31 cellular contexts compared by ENCODE assay signal in the genomic region with DNA sequence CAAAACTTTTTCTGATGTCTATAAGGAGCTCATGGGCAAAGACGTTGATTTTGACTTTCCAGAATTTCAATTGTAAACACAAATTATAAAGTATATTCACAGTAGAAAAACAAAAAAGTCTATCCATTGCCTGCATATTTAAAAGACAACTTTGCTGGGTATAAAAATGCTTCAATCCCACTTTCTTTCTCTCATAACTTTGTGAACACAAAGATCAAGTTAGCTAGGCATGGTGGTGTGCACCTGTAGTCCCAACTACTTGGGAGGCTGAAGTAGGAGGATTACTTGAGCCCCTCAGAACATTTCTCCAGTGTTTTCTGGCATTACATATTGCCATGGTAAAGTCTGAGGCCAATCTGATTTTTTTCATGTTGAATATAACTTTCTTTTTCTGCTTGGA.
DNase-seq lines count a peak whose midpoint lies in the region; ATAC-seq, FAIRE-seq and TF ChIP-seq lines count a peak whose summit lies in the region.
"Had no signal": no experiment of that assay in that cellular context is flagged by ENCODE, and none has a peak within 500 bp of the region (broad histone marks: within the 10 kb centered on the region; RNA-seq: fewer than 3 reads in every experiment).

No MANE protein-coding gene starts in this region.

- TF ChIP-seq EP300 in HepG2 (IDR thresholded peaks at IDR 0.05; ENCODE audit: low read depth in 2 of 2, low read length in 2 of 2) = no peak
- TF ChIP-seq EP300 in HepG2 (CRISPR knock-in tag; IDR thresholded peaks at IDR 0.05; ENCODE audit: borderline replicate concordance) = no peak
- TF ChIP-seq EP300 in K562 (IDR thresholded peaks at IDR 0.05; ENCODE audit: low read length) = no peak

- CTCF ChIA-PET in HepG2 (lab: Yijun Ruan, JAX; ENCODE audit: low intra/inter-chr PET ratio, low total read pairs) = no interaction called here
- CTCF ChIA-PET in K562 (lab: Yijun Ruan, JAX; ENCODE audit: low intra/inter-chr PET ratio) = no interaction called here

- POLR2A ChIA-PET in HepG2 (lab: Yijun Ruan, JAX) (no interaction called here), K562 (lab: Yijun Ruan, JAX) (interaction anchor here (0.8 kb wide), 1 partner anchor 11 kb away, joined by 3 read pairs; no protein-coding TSS in a partner anchor)

- in situ Hi-C loops in HepG2 (cut with HindIII; ENCODE audit: extremely low pct_ligation_motif_present, low pct_unique_long_range_greater_than_20kb) (no loop called here), K562 (cut with MboI) (no loop called here)

- H3K4me3 ChIP-seq in HepG2 (replicated peaks in 1 of 3; ENCODE audit: insufficient read depth in 1 of 3, low read depth in 2 of 3, low read length in 3 of 3) (no peak overlapping the region), right lobe of liver (no peak overlapping the region), K562 (no peak overlapping the region)
- H3K4me3 ChIP-seq: A549; BLaER1; BLaER1 treated with 17β-estradiol and CSF1 and Interleukin-3, amounts not matched to agents 10 nM and 100 nM had no signal

- H3K27me3 ChIP-seq in HepG2 (ENCODE audit: control insufficient read depth in 1 of 2, insufficient read depth in 2 of 2, low read length in 2 of 2) = no peaks in the 10 kb centered on the region
- no peaks in the 10 kb centered on the region for H3K27me3 ChIP-seq in right lobe of liver
- no peaks in the 10 kb centered on the region for H3K27me3 ChIP-seq in K562 (ENCODE audit: control insufficient read depth in 2 of 2, insufficient read depth in 2 of 2, low read length in 2 of 2)
- H3K27me3 ChIP-seq: BE2C; BLaER1; BLaER1 treated with 17β-estradiol and CSF1 and Interleukin-3, amounts not matched to agents 10 nM and 100 nM had no signal

- WGBS in HepG2 (ENCODE audit: low lambda C conversion rate) = 35% methylated on average over 1 of the region's 1 CpG
- 82% methylated on average over 1 of the region's 1 CpG for WGBS in right lobe of liver (ENCODE audit: insufficient coverage, low coverage, low lambda C conversion rate, missing lambda C conversion rate)
- WGBS in K562 (ENCODE audit: insufficient coverage, low coverage, missing lambda C conversion rate) = 6% methylated on average over 1 of the region's 1 CpG

- no peaks in the 10 kb centered on the region for H3K4me1 ChIP-seq in HepG2 (ENCODE audit: insufficient read depth, low read length)
- H3K4me1 ChIP-seq in right lobe of liver = no peaks in the 10 kb centered on the region
- no peaks in the 10 kb centered on the region for H3K4me1 ChIP-seq in K562 (replicated peaks in 1 of 2; ENCODE audit: control insufficient read depth in 2 of 2, insufficient read depth in 2 of 2, low read length in 2 of 2)
- H3K4me1 ChIP-seq: A549; BE2C; BLaER1; BLaER1 treated with 17β-estradiol and CSF1 and Interleukin-3, amounts not matched to agents 10 nM and 100 nM; Caco-2 had no signal

- no peaks in the 10 kb centered on the region for H3K9me1 ChIP-seq in K562 (ENCODE audit: control insufficient read depth, insufficient read depth, low read length)

- no peak for TF ChIP-seq CTCF in HepG2 (CRISPR knock-in tag; IDR thresholded peaks at IDR 0.05)
- no peak for TF ChIP-seq CTCF in right lobe of liver (IDR thresholded peaks at IDR 0.05)
- TF ChIP-seq CTCF in K562 (IDR thresholded peaks at IDR 0.05 in 2 of 3, conservative IDR thresholded peaks at IDR 0.05 in 1 of 3; ENCODE audit: insufficient read depth in 2 of 3, low read depth in 1 of 3, low read length in 3 of 3) = no peak

- no peaks in the 10 kb centered on the region for H4K20me1 ChIP-seq in HepG2 (ENCODE audit: insufficient read depth, low read length)
- H4K20me1 ChIP-seq in K562 (replicated peaks; ENCODE audit: control insufficient read depth, insufficient read depth, low read length) = no peaks in the 10 kb centered on the region
- H4K20me1 ChIP-seq: BLaER1; BLaER1 treated with 17β-estradiol and CSF1 and Interleukin-3, amounts not matched to agents 10 nM and 100 nM had no signal

- H3K36me3 ChIP-seq in HepG2 (replicated peaks in 1 of 2; ENCODE audit: control insufficient read depth in 1 of 2, insufficient read depth in 2 of 2, low read length in 2 of 2) (no peaks in the 10 kb centered on the region), right lobe of liver (no peaks in the 10 kb centered on the region), K562 (ENCODE audit: control insufficient read depth, insufficient read depth, low read length) (no peaks in the 10 kb centered on the region)
- H3K36me3 ChIP-seq: BE2C had no signal

- H2AFZ ChIP-seq in HepG2 (ENCODE audit: low read length) = no peak overlapping the region
- H2AFZ ChIP-seq in K562 (ENCODE audit: low read depth, low read length) = no peak overlapping the region

- BruUV-seq in HepG2 (replicated peaks; lab: Mats Ljungman, UMichigan) (no TSS peak), K562 (replicated peaks; lab: Mats Ljungman, UMichigan) (no TSS peak)

- TF ChIP-seq RAD21 in HepG2 (CRISPR knock-in tag; IDR thresholded peaks at IDR 0.05) = no peak
- TF ChIP-seq RAD21 in K562 (CRISPR knock-in tag; conservative IDR thresholded peaks at IDR 0.05 in 1 of 2, IDR thresholded peaks at IDR 0.05 in 1 of 2) = no peak

- H3K9ac ChIP-seq in HepG2 (ENCODE audit: insufficient read depth, low read depth, low read length) (no peak overlapping the region), K562 (ENCODE audit: insufficient read depth in 1 of 2, low read depth in 2 of 2, low read length in 2 of 2) (no peak overlapping the region)
- H3K9ac ChIP-seq: BLaER1; BLaER1 treated with 17β-estradiol and CSF1 and Interleukin-3, amounts not matched to agents 10 nM and 100 nM had no signal

- intact Hi-C loops in HepG2 (cut with micrococcal nuclease; ENCODE audit: unreplicated experiment) = no loop called here
- intact Hi-C loops in right lobe of liver (cut with DNase I) = no loop called here
- intact Hi-C loops in K562 (cut with micrococcal nuclease) = no loop called here

- FAIRE-seq in HepG2 (lab: Jason Lieb, UNC) (no peak), K562 (lab: Jason Lieb, UNC) (no peak)
- FAIRE-seq: A204.1, A549, D721Med had no signal

- H3K9me3 ChIP-seq in HepG2 (ENCODE audit: low read length) = peaks cover 14% of the 10 kb centered on the region
- no peaks in the 10 kb centered on the region for H3K9me3 ChIP-seq in right lobe of liver
- peaks cover 3% of the 10 kb centered on the region; the same call in 1 of the 2 replicates for H3K9me3 ChIP-seq in K562 (replicated peaks; ENCODE audit: control insufficient read depth, insufficient read depth, low read depth, low read length)
- H3K9me3 ChIP-seq: BE2C had no signal

- TF ChIP-seq POLR2A in HepG2 (IDR thresholded peaks at IDR 0.05; ENCODE audit: insufficient read depth in 1 of 2, low read depth in 2 of 2, low read length in 2 of 2) (no peak), right lobe of liver (IDR thresholded peaks at IDR 0.05) (no peak), K562 (conservative IDR thresholded peaks at IDR 0.05) (no peak)

- H3K4me2 ChIP-seq in HepG2 (ENCODE audit: low read depth, low read length) (no peak overlapping the region), K562 (ENCODE audit: insufficient read depth, low read length) (no peak overlapping the region)
- H3K4me2 ChIP-seq: A549; BLaER1; BLaER1 treated with 17β-estradiol and CSF1 and Interleukin-3, amounts not matched to agents 10 nM and 100 nM had no signal

- ATAC-seq in HepG2 (no peak), right lobe of liver (no peak), K562 (no peak)
- ATAC-seq: A549; CD8-positive, alpha-beta T cell had no signal

- DNase-seq in HepG2 (ENCODE audit: low spot score) (no peak), right lobe of liver (no peak), K562 (ENCODE audit: extremely low read depth in 1 of 4, low spot score in 3 of 4) (no peak)
- DNase-seq in activated CD8-positive, alpha-beta memory T cell treated with anti-CD3 and anti-CD28 coated beads, Interleukin-2, amount 50 U/mL, for 48 hours = no peak
- DNase-seq: 8988T; ACHN; AML-193; BE2C; C1 segment of cervical spinal cord; Caco-2; Calu3; CD4-positive, alpha-beta memory T cell; CD4-positive, alpha-beta T cell; CD4-positive, CD25-positive, alpha-beta regulatory T cell; CD8-positive, alpha-beta memory T cell; CD8-positive, alpha-beta T cell; COR-L47; DMS 273 treated with DMSO at 0.1 percent for 48 hours; DMS153; DMS53; DMS79; DMS79 treated with DMSO at 0.1 percent for 48 hours; DND-41; EL had no signal

- H3K27ac ChIP-seq in HepG2 (ENCODE audit: extremely low read length, insufficient read depth, low read length) (no peak overlapping the region), right lobe of liver (no peak overlapping the region), K562 (ENCODE audit: extremely low read depth, low read depth, low read length) (no peak overlapping the region)
- H3K27ac ChIP-seq: 22Rv1; A549; BLaER1; BLaER1 treated with 17β-estradiol and CSF1 and Interleukin-3, amounts not matched to agents 10 nM and 100 nM; C4-2B had no signal

- H3K79me2 ChIP-seq in HepG2 (ENCODE audit: insufficient read depth, low read length) (no peaks in the 10 kb centered on the region), K562 (ENCODE audit: control insufficient read depth, insufficient read depth, low read length) (no peaks in the 10 kb centered on the region)

TF ChIP-seq in HepG2, 621 proteins besides CTCF, POLR2A, EP300 and RAD21:
- TF ChIP-seq ZNF629 (CRISPR knock-in tag; conservative IDR thresholded peaks at IDR 0.05) (no peak), ZFP1 (CRISPR knock-in tag; IDR thresholded peaks at IDR 0.05) (peak; percentile 99)

TF ChIP-seq in K562, 482 proteins besides CTCF, POLR2A, EP300 and RAD21:
- TF ChIP-seq RHOXF2B (CRISPR knock-in tag; conservative IDR thresholded peaks at IDR 0.05) (no peak), ZFP1 (CRISPR knock-in tag; IDR thresholded peaks at IDR 0.05) (peak; percentile 82), HDAC2 (IDR thresholded peaks at IDR 0.05) (no peak)

Comparison
In these comparisons a context has a peak if more than half of its experiments do, and no peak if none do; other contexts are left out.
1. Of the 241 proteins assayed by ChIP-seq in both HepG2 and K562: peak only in HepG2: none; only in K562: none; in both: ZFP1; in neither: 240.